ENCODE assay signal across 18 cellular contexts in genomic region chr14:69901113-69901951, GRCh38. TPM values are rescaled to one million over a fixed set of nuclear protein-coding genes. Genes with fewer than 3 reads are reported as not detected.
DNase-seq lines count a peak whose midpoint lies in the region; ATAC-seq, FAIRE-seq and TF ChIP-seq lines count a peak whose summit lies in the region.
"Had no signal": no experiment of that assay in that cellular context is flagged by ENCODE, and none has a peak within 500 bp of the region (broad histone marks: within the 10 kb centered on the region; RNA-seq: fewer than 3 reads in every experiment).

No MANE protein-coding gene starts in this region.

- no peak for FAIRE-seq in H1 (lab: Jason Lieb, UNC)

- no peak overlapping the region for H2BK20ac ChIP-seq in H1 (ENCODE audit: low read length)

- no peak overlapping the region for H2BK120ac ChIP-seq in H1 (replicated peaks; ENCODE audit: low read depth, low read length)

- POLR2A ChIA-PET in H1 (lab: Charles Lee; ENCODE audit: partially characterized antibody): no interaction called here

- no peak overlapping the region for H3K9ac ChIP-seq in H1 (replicated peaks in 1 of 4; ENCODE audit: extremely low read depth in 1 of 4, low read depth in 3 of 4, low read length in 3 of 4)
- H3K9ac ChIP-seq: neural progenitor cell had no signal

- TF ChIP-seq EP300 in H1 (IDR thresholded peaks at IDR 0.05; ENCODE audit: borderline replicate concordance in 1 of 2, low read depth in 2 of 2, low read length in 2 of 2): no peak

- no peak overlapping the region for H3K56ac ChIP-seq in H1 (replicated peaks; ENCODE audit: insufficient read length, low read depth, low read length)

- no peak overlapping the region for H4K91ac ChIP-seq in H1 (replicated peaks; ENCODE audit: insufficient read length, low read length)

- TF ChIP-seq POLR2A in H1 (IDR thresholded peaks at IDR 0.05; ENCODE audit: control extremely low read depth in 1 of 2, low read depth in 2 of 2, low read length in 2 of 2) (no peak), esophagus squamous epithelium (IDR thresholded peaks at IDR 0.05) (no peak)

- no peak overlapping the region for H3K4me2 ChIP-seq in H1 (ENCODE audit: insufficient read depth in 1 of 2, low read depth in 2 of 2, low read length in 2 of 2)
- no peak overlapping the region for H3K4me2 ChIP-seq in hepatocyte
- H3K4me2 ChIP-seq: neural progenitor cell had no signal

- H2AFZ ChIP-seq in ACC112 (ENCODE audit: low read length, unreplicated experiment) (no peak overlapping the region), H1 (ENCODE audit: low read length) (no peak overlapping the region), hepatocyte (no peak overlapping the region)
- H2AFZ ChIP-seq: neural progenitor cell had no signal

- H3K79me2 ChIP-seq in ACC112 (ENCODE audit: control insufficient read depth, insufficient read depth, low read length, unreplicated experiment): no peaks in the 10 kb centered on the region
- H3K79me2 ChIP-seq in H1 (ENCODE audit: control insufficient read depth in 1 of 2, insufficient read depth in 2 of 2, low read length in 2 of 2): no peaks in the 10 kb centered on the region
- no peaks in the 10 kb centered on the region for H3K79me2 ChIP-seq in hepatocyte

- no peak overlapping the region for H2BK12ac ChIP-seq in H1 (ENCODE audit: low read depth, low read length)

- peak overlapping the region; percentile 21 for H3K4ac ChIP-seq in H1 (replicated peaks; ENCODE audit: insufficient read length, low read depth, low read length)

- H3K4me3 ChIP-seq in ACC112 (ENCODE audit: low read depth, low read length) (no peak overlapping the region), H1 (ENCODE audit: extremely low read depth in 1 of 4, insufficient read depth in 2 of 4, low read depth in 3 of 4, low read length in 4 of 4) (no peak overlapping the region), hepatocyte (no peak overlapping the region), esophagus squamous epithelium (no peak overlapping the region)
- H3K4me3 ChIP-seq: neural progenitor cell, stomach had no signal

- H2BK5ac ChIP-seq in H1 (ENCODE audit: low read depth, low read length): no peak overlapping the region

- H4K20me1 ChIP-seq in H1 (replicated peaks in 1 of 2; ENCODE audit: control insufficient read depth in 1 of 2, insufficient read depth in 2 of 2, low read length in 2 of 2) (no peaks in the 10 kb centered on the region), hepatocyte (ENCODE audit: insufficient read depth, poor library complexity, severe bottlenecking) (no peaks in the 10 kb centered on the region)

- no peak overlapping the region for H4K5ac ChIP-seq in H1 (ENCODE audit: insufficient read length, low read depth, low read length)

- TF ChIP-seq CTCF in H1 (IDR thresholded peaks at IDR 0.05; ENCODE audit: control extremely low read depth in 1 of 3, insufficient read depth in 1 of 3, low read depth in 1 of 3, low read length in 3 of 3) (no peak), hepatocyte (IDR thresholded peaks at IDR 0.05; ENCODE audit: poor library complexity) (no peak), esophagus squamous epithelium (IDR thresholded peaks at IDR 0.05) (no peak)

- intact Hi-C loops in esophagus squamous epithelium (cut with DNase I): no loop called here

- peak; percentile 61 to 93 for DNase-seq in NCI-H446 (lab: John Stamatoyannopoulos, UW)
- DNase-seq in H1 (ENCODE audit: low read depth in 1 of 2, low spot score in 2 of 2): peak in 1 of 2 experiments; percentile 0
- peak; percentile 8 to 58 for DNase-seq in lung microvascular endothelial cell (ENCODE audit: low read depth in 2 of 2)
- DNase-seq in hepatocyte (ENCODE audit: low spot score): no peak
- DNase-seq in G401 (ENCODE audit: low spot score): no peak
- DNase-seq in esophagus squamous epithelium (lab: John Stamatoyannopoulos, UW): no peak
- DNase-seq: activated effector memory CD4-positive, alpha-beta T cell treated with Interleukin-2 at 50 U/mL for 16 hours; anterior cingulate cortex; CD8-positive, alpha-beta memory T cell; midbrain; NCI-H1694 treated with DMSO at 0.1 percent for 48 hours; NCI-H524; PC-3; retina; stomach had no signal

- no peak overlapping the region for H3K14ac ChIP-seq in H1 (ENCODE audit: insufficient read length)

- no peaks in the 10 kb centered on the region for H3K27me3 ChIP-seq in ACC112 (ENCODE audit: insufficient read depth, low read length)
- no peaks in the 10 kb centered on the region for H3K27me3 ChIP-seq in H1 (replicated peaks in 1 of 4; ENCODE audit: control insufficient read depth in 3 of 4, extremely low read depth in 1 of 4, insufficient read depth in 3 of 4, low read length in 3 of 4)
- no peaks in the 10 kb centered on the region for H3K27me3 ChIP-seq in hepatocyte
- H3K27me3 ChIP-seq in esophagus squamous epithelium: peaks cover 0 to 7% (median 0%) of the 10 kb centered on the region in 4 donors
- H3K27me3 ChIP-seq: neural progenitor cell, stomach had no signal

- 71% methylated on average over 1 of the region's 1 CpG; no CpG with 5 or more reads in 1 of the 2 experiments for WGBS in H1 (ENCODE audit: extremely low coverage in 1 of 2, insufficient coverage in 1 of 2, insufficient read length in 1 of 2, insufficient replicate concordance in 2 of 2, low coverage in 1 of 2, low lambda C conversion rate in 2 of 2, missing lambda C conversion rate in 1 of 2), 2 experiments
- 62% methylated on average over 1 of the region's 1 CpG for WGBS in hepatocyte (ENCODE audit: low lambda C conversion rate, missing lambda C conversion rate)
- 64 to 75% methylated on average over 1 of the region's 1 CpG for WGBS in esophagus squamous epithelium, 2 donors

- H3K4me1 ChIP-seq in ACC112 (ENCODE audit: control insufficient read depth, insufficient read depth, low read length, unreplicated experiment) (no peaks in the 10 kb centered on the region), H1 (replicated peaks in 1 of 4; ENCODE audit: control insufficient read depth in 3 of 4, insufficient read depth in 4 of 4, low read length in 3 of 4) (no peaks in the 10 kb centered on the region), hepatocyte (ENCODE audit: insufficient read depth) (no peaks in the 10 kb centered on the region), esophagus squamous epithelium (no peaks in the 10 kb centered on the region)
- H3K4me1 ChIP-seq: stomach had no signal

- no peak for ATAC-seq in GM18868 (IDR thresholded peaks at IDR 0.05; ENCODE audit: unreplicated experiment)
- ATAC-seq: PC-3 had no signal

- no peak overlapping the region for H4K8ac ChIP-seq in H1 (ENCODE audit: extremely low read depth, insufficient read depth, low read length)

- H3K27ac ChIP-seq in ACC112 (ENCODE audit: low read depth, low read length): peak overlapping the region; percentile 35
- no peak overlapping the region for H3K27ac ChIP-seq in H1 (ENCODE audit: low read depth, low read length)
- H3K27ac ChIP-seq in hepatocyte: no peak overlapping the region
- no peak overlapping the region for H3K27ac ChIP-seq in esophagus squamous epithelium
- H3K27ac ChIP-seq: neural progenitor cell, stomach had no signal

- no peak overlapping the region for H3K23ac ChIP-seq in H1 (ENCODE audit: insufficient read length)

- H2AK5ac ChIP-seq in H1 (ENCODE audit: low read depth, low read length): no peak overlapping the region

- H2BK15ac ChIP-seq in H1 (ENCODE audit: low read length): no peak overlapping the region

- H3K9me3 ChIP-seq in H1 (ENCODE audit: insufficient read depth in 2 of 2, low read depth in 1 of 2, low read length in 1 of 2): peaks cover 12 to 22% of the 10 kb centered on the region in 2 experiments; a peak in 3 of 4 replicates
- H3K9me3 ChIP-seq in hepatocyte (ENCODE audit: low read depth): no peaks in the 10 kb centered on the region
- H3K9me3 ChIP-seq in esophagus squamous epithelium: peaks cover 0 to 16% (median 8%) of the 10 kb centered on the region in 3 donors

- no peak overlapping the region for H3K18ac ChIP-seq in H1 (ENCODE audit: extremely low read depth, low read length)

- H3K79me1 ChIP-seq in H1 (ENCODE audit: low read depth, low read length): no peaks in the 10 kb centered on the region

- no peaks in the 10 kb centered on the region for H3K9me2 ChIP-seq in hepatocyte (replicated peaks; ENCODE audit: insufficient read depth)

- CTCF ChIA-PET in H1 (lab: Charles Lee; ENCODE audit: partially characterized antibody): interaction anchor here (0.6 to 1.6 kb wide), 2 partner anchors 21 to 41 kb away, joined by 3 read pairs; no protein-coding TSS in a partner anchor

- no peaks in the 10 kb centered on the region for H3K36me3 ChIP-seq in ACC112 (ENCODE audit: insufficient read depth, low read length)
- no peaks in the 10 kb centered on the region for H3K36me3 ChIP-seq in H1 (ENCODE audit: control insufficient read depth in 2 of 4, insufficient read depth in 4 of 4, low read length in 3 of 4)
- no peaks in the 10 kb centered on the region for H3K36me3 ChIP-seq in hepatocyte (replicated peaks; ENCODE audit: insufficient read depth, low read depth)
- H3K36me3 ChIP-seq in esophagus squamous epithelium: no peaks in the 10 kb centered on the region
- H3K36me3 ChIP-seq: stomach had no signal

- H3K23me2 ChIP-seq in H1 (ENCODE audit: low read depth, low read length): no peaks in the 10 kb centered on the region

- in situ Hi-C loops in G401 (cut with HindIII; ENCODE audit: low sequenced_read_pairs): no loop called here

- TF ChIP-seq RAD21 in H1 (IDR thresholded peaks at IDR 0.05 in 1 of 2, conservative IDR thresholded peaks at IDR 0.05 in 1 of 2; ENCODE audit: low read depth in 2 of 2, low read length in 2 of 2): no peak

TF ChIP-seq in H1, 55 proteins besides CTCF, POLR2A, EP300 and RAD21 (continues in another document):
- TF ChIP-seq CREB1 (IDR thresholded peaks at IDR 0.05) (no peak), RFX5 (IDR thresholded peaks at IDR 0.05; ENCODE audit: borderline replicate concordance, low read depth, low read length) (no peak), POU5F1 (IDR thresholded peaks at IDR 0.05; ENCODE audit: low read depth, low read length) (no peak), KDM5A (IDR thresholded peaks at IDR 0.05; ENCODE audit: low read length) (no peak), SIX5 (IDR thresholded peaks at IDR 0.05; ENCODE audit: low read depth, low read length) (no peak), FOSL1 (IDR thresholded peaks at IDR 0.05; ENCODE audit: insufficient read depth, low read depth, low read length) (no peak)

RNA-seq across cellular contexts. Expression of gene SMOC1, which starts 22.1 kb away (rescaled TPM):
- total RNA-seq in H1 (2021; fragmentation: NEBNext Ultra II Directional; extraction: Animal tissue kit (Norgen Biotek cat#: 25700)): 1.6 and 2.4 TPM in 2 replicates
- polyA plus RNA-seq in H1 (2011; rRNA removed) (1.6 and 3.2 TPM in 2 replicates), hepatocyte (2.1 and 3.4 TPM in 2 replicates)
- 2.5 TPM for polyA plus RNA-seq in H1 (2011; cell fraction: cytosol; rRNA removed)
- 3.2 TPM for polyA plus RNA-seq in H1 (2011; cell fraction: nucleus; rRNA removed)
- polyA plus RNA-seq in H1 (2012, experiment 1 of 2): 1.9 to 2.7 TPM (median 2.4 TPM) in 4 replicates
- polyA plus RNA-seq in H1 (2012, experiment 2 of 2): 1.9 TPM
- 1.7 TPM for polyA plus RNA-seq in H1 (2013, experiment 1 of 2)
- 1.5 TPM for polyA plus RNA-seq in H1 (2013, experiment 2 of 2)
- 1.7 and 2.0 TPM in 2 replicates for polyA minus RNA-seq in H1 (2011; rRNA and poly(A)+ RNA removed)
- 9.4 TPM for polyA minus RNA-seq in H1 (2011; cell fraction: cytosol; rRNA and poly(A)+ RNA removed)
- 3.9 TPM for polyA minus RNA-seq in H1 (2011; cell fraction: nucleus; rRNA and poly(A)+ RNA removed)
- total RNA-seq in lung microvascular endothelial cell (0.87 and 5.2 TPM in 2 replicates), hepatocyte (6.2 and 6.3 TPM in 2 replicates), esophagus squamous epithelium (1 to 10 TPM in 1 of 4 donors, not detected in 3; 1.1 TPM)
- total RNA-seq in G401 (2014; rRNA removed; shearing (Covaris generic)): not detected in 2 replicates
- total RNA-seq: CD8-positive, alpha-beta memory T cell; PC-3 had no signal
- polyA plus RNA-seq: CD8-positive, alpha-beta memory T cell had no signal

Comparison
In these comparisons a context has a peak if more than half of its experiments do, and no peak if none do; other contexts are left out.
1. DNase-seq: peak in NCI-H446 (2 of 2) and lung microvascular endothelial cell (2 of 2); none in hepatocyte (single experiment), G401 (single experiment) and esophagus squamous epithelium (single experiment).